ENCODE assay signal across 8 cellular contexts in genomic region chr2:32063310-32064020, GRCh38. TPM values are rescaled to one million over a fixed set of nuclear protein-coding genes. Genes with fewer than 3 reads are reported as not detected.
DNase-seq lines count a peak whose midpoint lies in the region; ATAC-seq and TF ChIP-seq lines count a peak whose summit lies in the region.

TSS of gene SPAST (plus strand) at chr2:32063556. CDS start at chr2:32063832, 276 bp downstream.

- no peaks in the 10 kb centered on the region for H3K9me3 ChIP-seq in upper lobe of right lung

- H3K27ac Mint-ChIP-seq in T-helper 1 cell treated with Interleukin-12 subunit alpha and Interleukin-12 subunit beta and Interleukin-4 antibody, amounts not matched to agents 30 μg/mL and 1 μg/mL, for 36 hours = peak within 1 kb of the TSS; percentile 89

- TF ChIP-seq CTCF in upper lobe of right lung (IDR thresholded peaks at IDR 0.05) = peak; percentile 53

- ATAC-seq in HG02885 (IDR thresholded peaks at IDR 0.05; ENCODE audit: poor library complexity, unreplicated experiment) = peak; percentile 96
- peak; percentile 95 to 97 for ATAC-seq in left cardiac atrium
- ATAC-seq in upper lobe of right lung = peak; percentile 98

- H3K36me3 ChIP-seq in upper lobe of right lung = no peaks in the 10 kb centered on the region

- DNase-seq in NCI-H1694 (lab: John Stamatoyannopoulos, UW) (peak; percentile 93), amniotic stem cell (lab: John Stamatoyannopoulos, UW) (peak; percentile 91), left cardiac atrium (peak; percentile 98), posterior vena cava (ENCODE audit: low spot score) (peak; percentile 99), upper lobe of right lung (peak; percentile 99)

- H3K27ac ChIP-seq in upper lobe of right lung = peak within 1 kb of the TSS; percentile 85

- peaks cover 5% of the 10 kb centered on the region for H3K36me3 Mint-ChIP-seq in T-helper 1 cell treated with Interleukin-12 subunit alpha and Interleukin-12 subunit beta and Interleukin-4 antibody, amounts not matched to agents 30 μg/mL and 1 μg/mL, for 36 hours (ENCODE audit: low read depth)

- no peaks in the 10 kb centered on the region for H3K27me3 ChIP-seq in upper lobe of right lung

- H3K4me1 ChIP-seq in upper lobe of right lung = peaks cover 17% of the 10 kb centered on the region

- H3K4me3 Mint-ChIP-seq in T-helper 1 cell treated with Interleukin-12 subunit alpha and Interleukin-12 subunit beta and Interleukin-4 antibody, amounts not matched to agents 30 μg/mL and 1 μg/mL, for 36 hours = peak within 1 kb of the TSS; percentile 97

- intact Hi-C loops in left cardiac atrium (cut with DNase I) = loop anchor here in 1 of 2 donors (5.0 to 10.0 kb wide), 2 partner anchors 51 to 101 kb away; partner anchors contain the start of genes MEMO1 and SLC30A6
- intact Hi-C loops in posterior vena cava (cut with DNase I) = no loop called here
- intact Hi-C loops in upper lobe of right lung (cut with DNase I) = no loop called here

- no peaks in the 10 kb centered on the region for H3K27me3 Mint-ChIP-seq in T-helper 1 cell treated with Interleukin-12 subunit alpha and Interleukin-12 subunit beta and Interleukin-4 antibody, amounts not matched to agents 30 μg/mL and 1 μg/mL, for 36 hours (ENCODE audit: low read depth)

- TF ChIP-seq POLR2A in GM15510 (IDR thresholded peaks at IDR 0.05; ENCODE audit: borderline replicate concordance, extremely low read depth, insufficient read length) = peak; percentile 72

- no peaks in the 10 kb centered on the region for H3K9me3 Mint-ChIP-seq in T-helper 1 cell treated with Interleukin-12 subunit alpha and Interleukin-12 subunit beta and Interleukin-4 antibody, amounts not matched to agents 30 μg/mL and 1 μg/mL, for 36 hours

- peaks cover 19% of the 10 kb centered on the region for H3K4me1 Mint-ChIP-seq in T-helper 1 cell treated with Interleukin-12 subunit alpha and Interleukin-12 subunit beta and Interleukin-4 antibody, amounts not matched to agents 30 μg/mL and 1 μg/mL, for 36 hours (ENCODE audit: low read depth)

- peak within 1 kb of the TSS; percentile 90 for H3K4me3 ChIP-seq in upper lobe of right lung

RNA-seq across cellular contexts. Expression of gene SPAST, which starts in this region (rescaled TPM):
- total RNA-seq in left cardiac atrium (1 to 10 TPM; 8.0 to 9.2 TPM), posterior vena cava (10 to 100 TPM; 11.1 to 12.6 TPM), upper lobe of right lung (15.1 TPM)

Comparison
In these comparisons a context has a peak if more than half of its experiments do, and no peak if none do; other contexts are left out.
1. Peak in every context shown above with its lines: DNase-seq, ATAC-seq, H3K4me3 ChIP-seq and H3K27ac ChIP-seq.